Comparison of ENCODE assay signal across 1 cellular context in genomic region chr4:127463883-127464282, GRCh38.
TF ChIP-seq lines count a peak whose summit lies in the region.

No MANE protein-coding gene starts in this region.

TF ChIP-seq in H1, 55 proteins besides CTCF, POLR2A, EP300 and RAD21:
- TF ChIP-seq SP2 (IDR thresholded peaks at IDR 0.05; ENCODE audit: low read length) (no peak), NANOG (IDR thresholded peaks at IDR 0.05; ENCODE audit: insufficient read depth, low read depth, low read length, poor library complexity, severe bottlenecking) (no peak), FOSL1 (IDR thresholded peaks at IDR 0.05; ENCODE audit: insufficient read depth, low read depth, low read length) (no peak), TAF7 (optimal IDR thresholded peaks at IDR 0.05; ENCODE audit: borderline replicate concordance, low read depth, low read length) (no peak), BCL11A (IDR thresholded peaks at IDR 0.05; ENCODE audit: low read depth in 2 of 2, low read length in 2 of 2) (no peak), CBX5 (IDR thresholded peaks at IDR 0.05; ENCODE audit: low read depth, low read length) (no peak), SIN3A (conservative IDR thresholded peaks at IDR 0.05 in 1 of 2, IDR thresholded peaks at IDR 0.05 in 1 of 2; ENCODE audit: low read depth in 1 of 2, low read length in 2 of 2) (no peak), RBBP5 (IDR thresholded peaks at IDR 0.05; ENCODE audit: borderline replicate concordance, low read depth, low read length) (no peak), CREB1 (IDR thresholded peaks at IDR 0.05) (no peak), GABPA (IDR thresholded peaks at IDR 0.05; ENCODE audit: borderline replicate concordance, insufficient read depth, low read length) (no peak)
- TF ChIP-seq, protein P1, sequence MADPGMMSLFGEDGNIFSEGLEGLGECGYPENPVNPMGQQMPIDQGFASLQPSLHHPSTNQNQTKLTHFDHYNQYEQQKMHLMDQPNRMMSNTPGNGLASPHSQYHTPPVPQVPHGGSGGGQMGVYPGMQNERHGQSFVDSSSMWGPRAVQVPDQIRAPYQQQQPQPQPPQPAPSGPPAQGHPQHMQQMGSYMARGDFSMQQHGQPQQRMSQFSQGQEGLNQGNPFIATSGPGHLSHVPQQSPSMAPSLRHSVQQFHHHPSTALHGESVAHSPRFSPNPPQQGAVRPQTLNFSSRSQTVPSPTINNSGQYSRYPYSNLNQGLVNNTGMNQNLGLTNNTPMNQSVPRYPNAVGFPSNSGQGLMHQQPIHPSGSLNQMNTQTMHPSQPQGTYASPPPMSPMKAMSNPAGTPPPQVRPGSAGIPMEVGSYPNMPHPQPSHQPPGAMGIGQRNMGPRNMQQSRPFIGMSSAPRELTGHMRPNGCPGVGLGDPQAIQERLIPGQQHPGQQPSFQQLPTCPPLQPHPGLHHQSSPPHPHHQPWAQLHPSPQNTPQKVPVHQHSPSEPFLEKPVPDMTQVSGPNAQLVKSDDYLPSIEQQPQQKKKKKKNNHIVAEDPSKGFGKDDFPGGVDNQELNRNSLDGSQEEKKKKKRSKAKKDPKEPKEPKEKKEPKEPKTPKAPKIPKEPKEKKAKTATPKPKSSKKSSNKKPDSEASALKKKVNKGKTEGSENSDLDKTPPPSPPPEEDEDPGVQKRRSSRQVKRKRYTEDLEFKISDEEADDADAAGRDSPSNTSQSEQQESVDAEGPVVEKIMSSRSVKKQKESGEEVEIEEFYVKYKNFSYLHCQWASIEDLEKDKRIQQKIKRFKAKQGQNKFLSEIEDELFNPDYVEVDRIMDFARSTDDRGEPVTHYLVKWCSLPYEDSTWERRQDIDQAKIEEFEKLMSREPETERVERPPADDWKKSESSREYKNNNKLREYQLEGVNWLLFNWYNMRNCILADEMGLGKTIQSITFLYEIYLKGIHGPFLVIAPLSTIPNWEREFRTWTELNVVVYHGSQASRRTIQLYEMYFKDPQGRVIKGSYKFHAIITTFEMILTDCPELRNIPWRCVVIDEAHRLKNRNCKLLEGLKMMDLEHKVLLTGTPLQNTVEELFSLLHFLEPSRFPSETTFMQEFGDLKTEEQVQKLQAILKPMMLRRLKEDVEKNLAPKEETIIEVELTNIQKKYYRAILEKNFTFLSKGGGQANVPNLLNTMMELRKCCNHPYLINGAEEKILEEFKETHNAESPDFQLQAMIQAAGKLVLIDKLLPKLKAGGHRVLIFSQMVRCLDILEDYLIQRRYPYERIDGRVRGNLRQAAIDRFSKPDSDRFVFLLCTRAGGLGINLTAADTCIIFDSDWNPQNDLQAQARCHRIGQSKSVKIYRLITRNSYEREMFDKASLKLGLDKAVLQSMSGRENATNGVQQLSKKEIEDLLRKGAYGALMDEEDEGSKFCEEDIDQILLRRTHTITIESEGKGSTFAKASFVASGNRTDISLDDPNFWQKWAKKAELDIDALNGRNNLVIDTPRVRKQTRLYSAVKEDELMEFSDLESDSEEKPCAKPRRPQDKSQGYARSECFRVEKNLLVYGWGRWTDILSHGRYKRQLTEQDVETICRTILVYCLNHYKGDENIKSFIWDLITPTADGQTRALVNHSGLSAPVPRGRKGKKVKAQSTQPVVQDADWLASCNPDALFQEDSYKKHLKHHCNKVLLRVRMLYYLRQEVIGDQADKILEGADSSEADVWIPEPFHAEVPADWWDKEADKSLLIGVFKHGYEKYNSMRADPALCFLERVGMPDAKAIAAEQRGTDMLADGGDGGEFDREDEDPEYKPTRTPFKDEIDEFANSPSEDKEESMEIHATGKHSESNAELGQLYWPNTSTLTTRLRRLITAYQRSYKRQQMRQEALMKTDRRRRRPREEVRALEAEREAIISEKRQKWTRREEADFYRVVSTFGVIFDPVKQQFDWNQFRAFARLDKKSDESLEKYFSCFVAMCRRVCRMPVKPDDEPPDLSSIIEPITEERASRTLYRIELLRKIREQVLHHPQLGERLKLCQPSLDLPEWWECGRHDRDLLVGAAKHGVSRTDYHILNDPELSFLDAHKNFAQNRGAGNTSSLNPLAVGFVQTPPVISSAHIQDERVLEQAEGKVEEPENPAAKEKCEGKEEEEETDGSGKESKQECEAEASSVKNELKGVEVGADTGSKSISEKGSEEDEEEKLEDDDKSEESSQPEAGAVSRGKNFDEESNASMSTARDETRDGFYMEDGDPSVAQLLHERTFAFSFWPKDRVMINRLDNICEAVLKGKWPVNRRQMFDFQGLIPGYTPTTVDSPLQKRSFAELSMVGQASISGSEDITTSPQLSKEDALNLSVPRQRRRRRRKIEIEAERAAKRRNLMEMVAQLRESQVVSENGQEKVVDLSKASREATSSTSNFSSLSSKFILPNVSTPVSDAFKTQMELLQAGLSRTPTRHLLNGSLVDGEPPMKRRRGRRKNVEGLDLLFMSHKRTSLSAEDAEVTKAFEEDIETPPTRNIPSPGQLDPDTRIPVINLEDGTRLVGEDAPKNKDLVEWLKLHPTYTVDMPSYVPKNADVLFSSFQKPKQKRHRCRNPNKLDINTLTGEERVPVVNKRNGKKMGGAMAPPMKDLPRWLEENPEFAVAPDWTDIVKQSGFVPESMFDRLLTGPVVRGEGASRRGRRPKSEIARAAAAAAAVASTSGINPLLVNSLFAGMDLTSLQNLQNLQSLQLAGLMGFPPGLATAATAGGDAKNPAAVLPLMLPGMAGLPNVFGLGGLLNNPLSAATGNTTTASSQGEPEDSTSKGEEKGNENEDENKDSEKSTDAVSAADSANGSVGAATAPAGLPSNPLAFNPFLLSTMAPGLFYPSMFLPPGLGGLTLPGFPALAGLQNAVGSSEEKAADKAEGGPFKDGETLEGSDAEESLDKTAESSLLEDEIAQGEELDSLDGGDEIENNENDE (IDR thresholded peaks at IDR 0.05; ENCODE audit: insufficient replicate concordance, low read length), result no peak
TF ChIP-seq in H1: peak in this region for 0.
